In genomic region chr2:43595603-43596412, GRCh38 we compare ENCODE assay signal across 8 cellular contexts. TPM values are rescaled to one million over a fixed set of nuclear protein-coding genes. Genes with fewer than 3 reads are reported as not detected.
DNase-seq lines count a peak whose midpoint lies in the region; ATAC-seq and TF ChIP-seq lines count a peak whose summit lies in the region.

THADA (minus strand) TSS chr2:43596038; CDS start chr2:43592392, 3,646 bp downstream.

- 0 to 1% methylated on average over 34 to 47 of the region's 52 CpGs for WGBS in lower leg skin, 2 donors

- CTCF ChIA-PET in activated CD4-positive, alpha-beta memory T cell treated with anti-CD3 and anti-CD28 coated beads, Interleukin-2, amount 10 ng/mL, durations not matched to agents 7 days and 5 days (lab: Charles Lee): interaction anchor here (0.6 to 2.9 kb wide), 14 partner anchors 9 to 785 kb away, joined by 3 to 36 read pairs (median 6); partner anchors contain the start of gene ZFP36L2

- peaks cover 33% of the 10 kb centered on the region for H3K4me1 Mint-ChIP-seq in activated CD4-positive, alpha-beta memory T cell treated with anti-CD3 and anti-CD28 coated beads, Interleukin-2, amount 10 ng/mL, durations not matched to agents 7 days and 5 days

- H3K4me1 ChIP-seq in duodenal mucosa (ENCODE audit: control insufficient read depth in 1 of 2, insufficient read depth in 2 of 2, low read length in 2 of 2): peaks cover 8 to 10% of the 10 kb centered on the region in 2 donors

- H3K4me3 ChIP-seq in duodenal mucosa (ENCODE audit: low read depth in 1 of 2, low read length in 2 of 2) (peak within 1 kb of the TSS; percentile 91), lower leg skin (ENCODE audit: low read depth, poor library complexity, severe bottlenecking) (peak within 1 kb of the TSS; percentile 86)

- POLR2A ChIA-PET in activated CD4-positive, alpha-beta memory T cell treated with anti-CD3 and anti-CD28 coated beads, Interleukin-2, amount 10 ng/mL, durations not matched to agents 7 days and 5 days (lab: Charles Lee): interaction anchor here (0.6 to 2.4 kb wide), 25 partner anchors 9 to 786 kb away, joined by 3 to 20 read pairs (median 4); partner anchors contain the start of genes PLEKHH2 and ZFP36L2

- H3K9ac ChIP-seq in duodenal mucosa (ENCODE audit: low read depth in 1 of 2, low read length in 2 of 2): peak within 1 kb of the TSS; percentile 84 to 95

- H3K27ac ChIP-seq in duodenal mucosa (ENCODE audit: low read depth, low read length): peak within 1 kb of the TSS; percentile 89

- no peaks in the 10 kb centered on the region for H3K9me3 Mint-ChIP-seq in activated CD4-positive, alpha-beta memory T cell treated with anti-CD3 and anti-CD28 coated beads, Interleukin-2, amount 10 ng/mL, durations not matched to agents 7 days and 5 days

- H3K27me3 ChIP-seq in duodenal mucosa (ENCODE audit: control insufficient read depth in 1 of 2, insufficient read depth in 2 of 2, low read length in 2 of 2): no peaks in the 10 kb centered on the region

- H3K36me3 Mint-ChIP-seq in activated CD4-positive, alpha-beta memory T cell treated with anti-CD3 and anti-CD28 coated beads, Interleukin-2, amount 10 ng/mL, durations not matched to agents 7 days and 5 days (ENCODE audit: low read depth): peaks cover 5% of the 10 kb centered on the region

- peak within 1 kb of the TSS; percentile 95 for H3K4me3 Mint-ChIP-seq in activated CD4-positive, alpha-beta memory T cell treated with anti-CD3 and anti-CD28 coated beads, Interleukin-2, amount 10 ng/mL, durations not matched to agents 7 days and 5 days

- no peak for TF ChIP-seq CTCF in lower leg skin (IDR thresholded peaks at IDR 0.05)

- H3K27ac Mint-ChIP-seq in activated CD4-positive, alpha-beta memory T cell treated with anti-CD3 and anti-CD28 coated beads, Interleukin-2, amount 10 ng/mL, durations not matched to agents 7 days and 5 days: peak within 1 kb of the TSS; percentile 94

- H3K27me3 Mint-ChIP-seq in activated CD4-positive, alpha-beta memory T cell treated with anti-CD3 and anti-CD28 coated beads, Interleukin-2, amount 10 ng/mL, durations not matched to agents 7 days and 5 days: no peaks in the 10 kb centered on the region

- ATAC-seq in GM19438 (IDR thresholded peaks at IDR 0.05; ENCODE audit: low read depth, unreplicated experiment) (peak; percentile 99), HG03575 (IDR thresholded peaks at IDR 0.05; ENCODE audit: extremely low read depth, insufficient number of reproducible peaks, low FRiP score, unreplicated experiment) (peak; percentile 92)

- H3K36me3 ChIP-seq in duodenal mucosa (ENCODE audit: control insufficient read depth in 1 of 2, insufficient read depth in 2 of 2, low read length in 2 of 2): peaks cover 0 to 3% of the 10 kb centered on the region in 2 donors

- DNase-seq in CD1c-positive myeloid dendritic cell (ENCODE audit: extremely low spot score) (peak; percentile 99), NCI-H82 treated with DMSO at 0.1 percent for 48 hours (lab: John Stamatoyannopoulos, UW; ENCODE audit: unreplicated experiment) (peak; percentile 96), lower leg skin (ENCODE audit: low spot score in 2 of 2) (peak; percentile 99 to 100)
- DNase-seq in activated CD4-positive, alpha-beta memory T cell treated with anti-CD3 and anti-CD28 coated beads, Interleukin-2, amount 10 ng/mL, durations not matched to agents 7 days and 5 days: peak; percentile 99
- DNase-seq in stimulated activated CD4-positive, alpha-beta T cell treated with anti-CD3 and anti-CD28 coated beads, Interleukin-4, amount 100 ng/mL, for 48 hours (ENCODE audit: low read depth in 2 of 2): peak; percentile 97 to 99

- TF ChIP-seq POLR2A in lower leg skin (IDR thresholded peaks at IDR 0.05): peak in 1 of 2 donors; percentile 49

- no peaks in the 10 kb centered on the region for H3K9me3 ChIP-seq in duodenal mucosa (ENCODE audit: control insufficient read depth in 1 of 2, low read length in 2 of 2)

- intact Hi-C loops in lower leg skin (cut with DNase I; ENCODE audit: low total_unique reads): no loop called here

RNA-seq across cellular contexts. Expression of gene THADA, which starts in this region (rescaled TPM):
- 10 to 100 TPM; 21.6 to 25.8 TPM for total RNA-seq in activated CD4-positive, alpha-beta memory T cell treated with anti-CD3 and anti-CD28 coated beads, Interleukin-2, amount 10 ng/mL, durations not matched to agents 7 days and 5 days
- total RNA-seq in lower leg skin: 10 to 100 TPM; 19.5 to 26.4 (median 22.2) TPM

Comparison
In these comparisons a context has a peak if more than half of its experiments do, and no peak if none do; other contexts are left out.
1. Peak in every context shown above with its lines: DNase-seq, ATAC-seq, H3K4me3 ChIP-seq and H3K27ac ChIP-seq.